Comparison of ENCODE assay signal across 12 cellular contexts in genomic region chr7:24595671-24596418, GRCh38. TPM values are rescaled to one million over a fixed set of nuclear protein-coding genes. Genes with fewer than 3 reads are reported as not detected.
DNase-seq lines count a peak whose midpoint lies in the region; ATAC-seq lines count a peak whose summit lies in the region.
"Had no signal": no experiment of that assay in that cellular context is flagged by ENCODE, and none has a peak within 500 bp of the region (broad histone marks: within the 10 kb centered on the region; RNA-seq: fewer than 3 reads in every experiment).

No MANE protein-coding gene starts in this region.

- DNase-seq in CD4-positive, CD25-positive, alpha-beta regulatory T cell, result peak in 2 of 3 donors; percentile 21 to 55
- DNase-seq in OCI-M1 (lab: John Stamatoyannopoulos, UW) (peak; percentile 61), amygdala (lab: John Stamatoyannopoulos, UW) (no peak), inferior parietal cortex (ENCODE audit: extremely low spot score) (no peak)
- DNase-seq in activated effector memory CD4-positive, alpha-beta T cell treated with anti-CD3 and anti-CD28 coated beads, Interleukin-2, amount 50 U/mL, for 16 hours, result no peak
- DNase-seq in activated CD4-positive, alpha-beta memory T cell treated with anti-CD3 and anti-CD28 coated beads for 36 hours, result no peak
- DNase-seq: NCI-H69, pancreas had no signal

- no peak overlapping the region for H3K4me3 Mint-ChIP-seq in CD4-positive, CD25-positive, alpha-beta regulatory T cell
- no peak overlapping the region for H3K4me3 Mint-ChIP-seq in activated CD4-positive, alpha-beta memory T cell treated with anti-CD3 and anti-CD28 coated beads for 36 hours
- H3K4me3 Mint-ChIP-seq: activated naive CD4-positive, alpha-beta T cell treated with anti-CD3 and anti-CD28 coated beads, Interleukin-2, amount 50 U/mL, for 24 hours had no signal

- intact Hi-C loops in activated CD4-positive, alpha-beta memory T cell treated with anti-CD3 and anti-CD28 coated beads for 36 hours (cut with micrococcal nuclease), result no loop called here

- ATAC-seq in CD4-positive, CD25-positive, alpha-beta regulatory T cell (ENCODE audit: low read depth in 2 of 2), result peak; percentile 63 to 71
- ATAC-seq in GM19025 (IDR thresholded peaks at IDR 0.05; ENCODE audit: low read depth, unreplicated experiment), result peak; percentile 52
- ATAC-seq in HG02852 (IDR thresholded peaks at IDR 0.05; ENCODE audit: unreplicated experiment), result peak; percentile 53
- ATAC-seq: pancreas had no signal

- no peaks in the 10 kb centered on the region for H3K9me3 Mint-ChIP-seq in CD4-positive, CD25-positive, alpha-beta regulatory T cell
- H3K9me3 Mint-ChIP-seq in activated CD4-positive, alpha-beta memory T cell treated with anti-CD3 and anti-CD28 coated beads for 36 hours, result no peaks in the 10 kb centered on the region
- H3K9me3 Mint-ChIP-seq: activated naive CD4-positive, alpha-beta T cell treated with anti-CD3 and anti-CD28 coated beads, Interleukin-2, amount 50 U/mL, for 24 hours had no signal

- POLR2A ChIA-PET in activated CD4-positive, alpha-beta memory T cell treated with anti-CD3 and anti-CD28 coated beads for 36 hours (lab: Charles Lee), result no interaction called here

- no peaks in the 10 kb centered on the region for H3K36me3 Mint-ChIP-seq in CD4-positive, CD25-positive, alpha-beta regulatory T cell
- no peaks in the 10 kb centered on the region for H3K36me3 Mint-ChIP-seq in activated CD4-positive, alpha-beta memory T cell treated with anti-CD3 and anti-CD28 coated beads for 36 hours

- no peaks in the 10 kb centered on the region for H3K27me3 Mint-ChIP-seq in CD4-positive, CD25-positive, alpha-beta regulatory T cell
- no peaks in the 10 kb centered on the region for H3K27me3 Mint-ChIP-seq in activated CD4-positive, alpha-beta memory T cell treated with anti-CD3 and anti-CD28 coated beads for 36 hours
- H3K27me3 Mint-ChIP-seq: activated naive CD4-positive, alpha-beta T cell treated with anti-CD3 and anti-CD28 coated beads, Interleukin-2, amount 50 U/mL, for 24 hours had no signal

- no peaks in the 10 kb centered on the region for H3K36me3 ChIP-seq in CD4-positive, CD25-positive, alpha-beta regulatory T cell (ENCODE audit: control insufficient read depth, insufficient read depth, low read length)
- H3K36me3 ChIP-seq: pancreas had no signal

- no peaks in the 10 kb centered on the region for H3K27me3 ChIP-seq in CD4-positive, CD25-positive, alpha-beta regulatory T cell (ENCODE audit: control insufficient read depth, insufficient read depth, low read length)
- H3K27me3 ChIP-seq: BLaER1, pancreas had no signal

- H3K9me3 ChIP-seq in CD4-positive, CD25-positive, alpha-beta regulatory T cell (ENCODE audit: control insufficient read depth in 2 of 2, low read length in 2 of 2), result no peaks in the 10 kb centered on the region
- H3K9me3 ChIP-seq: pancreas had no signal

- H3K27ac Mint-ChIP-seq in CD4-positive, CD25-positive, alpha-beta regulatory T cell, result no peak overlapping the region
- H3K27ac Mint-ChIP-seq in activated CD4-positive, alpha-beta memory T cell treated with anti-CD3 and anti-CD28 coated beads for 36 hours, result no peak overlapping the region
- H3K27ac Mint-ChIP-seq: activated naive CD4-positive, alpha-beta T cell treated with anti-CD3 and anti-CD28 coated beads, Interleukin-2, amount 50 U/mL, for 24 hours had no signal

- peaks cover 11% of the 10 kb centered on the region for H3K4me1 ChIP-seq in CD4-positive, CD25-positive, alpha-beta regulatory T cell (ENCODE audit: control insufficient read depth, insufficient read depth, low read length, poor library complexity, severe bottlenecking)

- H3K4me3 ChIP-seq in CD4-positive, CD25-positive, alpha-beta regulatory T cell (ENCODE audit: low read depth, low read length), result peak overlapping the region; percentile 88
- H3K4me3 ChIP-seq: BLaER1, pancreas had no signal

- peaks cover 0 to 11% (median 3%) of the 10 kb centered on the region in 4 donors for H3K4me1 Mint-ChIP-seq in CD4-positive, CD25-positive, alpha-beta regulatory T cell
- H3K4me1 Mint-ChIP-seq in activated CD4-positive, alpha-beta memory T cell treated with anti-CD3 and anti-CD28 coated beads for 36 hours (ENCODE audit: low read depth), result no peaks in the 10 kb centered on the region

- CTCF ChIA-PET in activated CD4-positive, alpha-beta memory T cell treated with anti-CD3 and anti-CD28 coated beads for 36 hours (lab: Charles Lee), result no interaction called here

- peak overlapping the region; percentile 36 for H3K27ac ChIP-seq in CD4-positive, CD25-positive, alpha-beta regulatory T cell (ENCODE audit: insufficient read depth, low read length, poor library complexity, severe bottlenecking)
- H3K27ac ChIP-seq: BLaER1, pancreas had no signal

RNA-seq across cellular contexts. Expression of gene PALS2, which starts 22.6 kb away (rescaled TPM):
- total RNA-seq in CD4-positive, CD25-positive, alpha-beta regulatory T cell, result 15.8 TPM
- 10 to 100 TPM in 3 of 4 donors, 1 to 10 TPM in 1; 6.5 to 14.8 (median 13.9) TPM for polyA plus RNA-seq in CD4-positive, CD25-positive, alpha-beta regulatory T cell
- total RNA-seq in activated CD4-positive, alpha-beta memory T cell treated with anti-CD3 and anti-CD28 coated beads for 36 hours, result 10 to 100 TPM; 21.0 to 22.9 TPM

Comparison
In these comparisons a context has a peak if more than half of its experiments do, and no peak if none do; other contexts are left out.
1. DNase-seq: peak in CD4-positive, CD25-positive, alpha-beta regulatory T cell (2 of 3) and OCI-M1 (single experiment); none in amygdala (0 of 56), inferior parietal cortex (single experiment), activated effector memory CD4-positive, alpha-beta T cell treated with anti-CD3 and anti-CD28 coated beads, Interleukin-2, amount 50 U/mL, for 16 hours (single experiment) and activated CD4-positive, alpha-beta memory T cell treated with anti-CD3 and anti-CD28 coated beads for 36 hours (single experiment).
2. Peak in every context shown above with its lines, with median percentiles within 50 percentile points of each other: ATAC-seq.